ENCODE assay signal across 9 cellular contexts in the genomic region with DNA sequence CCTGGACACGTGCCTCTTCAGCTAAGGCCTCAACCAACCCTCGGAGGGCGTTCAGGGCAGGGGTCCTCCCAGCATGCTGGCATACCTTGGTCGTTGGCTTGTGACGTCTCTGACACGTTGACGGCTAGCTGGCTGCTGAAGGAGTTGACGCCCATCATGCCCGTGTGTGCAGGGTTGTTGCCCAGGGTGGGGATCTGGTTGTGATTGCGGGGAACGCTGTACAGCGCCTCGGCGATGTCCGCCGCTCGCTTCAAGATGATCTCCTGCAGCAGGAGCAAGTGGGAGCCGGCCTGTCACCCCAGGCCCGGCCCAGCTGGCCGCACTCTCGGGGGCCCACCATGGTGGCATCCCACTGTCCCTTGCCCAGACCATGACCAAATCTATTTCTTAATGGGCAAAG.
"Had no signal": no experiment of that assay in that cellular context is flagged by ENCODE, and none has a peak within 500 bp of the region (broad histone marks: within the 10 kb centered on the region; RNA-seq: fewer than 3 reads in every experiment).

No MANE protein-coding gene starts in this region.

- H3K9ac ChIP-seq: GM23248 had no signal

- ATAC-seq: HCT116, HepG2 had no signal

- H3K9me3 Mint-ChIP-seq: IgD-negative memory B cell had no signal

- H3K4me3 Mint-ChIP-seq: HFFc6, IgD-negative memory B cell had no signal

- H3K27me3 Mint-ChIP-seq: IgD-negative memory B cell had no signal

- H3K27ac Mint-ChIP-seq: HFFc6, IgD-negative memory B cell had no signal

- DNase-seq: GM23248, GOT3, H7, HFFc6 had no signal

- H3K27ac ChIP-seq: GM23248, HL-60 had no signal

- H2AFZ ChIP-seq: GM23248 had no signal

- H3K4me3 ChIP-seq: GM23248, HAP-1 had no signal

- H3K4me1 Mint-ChIP-seq: IgD-negative memory B cell had no signal

- H3K9me3 ChIP-seq: HAP-1 had no signal
